ENCODE assay signal across 35 cellular contexts in the genomic region with DNA sequence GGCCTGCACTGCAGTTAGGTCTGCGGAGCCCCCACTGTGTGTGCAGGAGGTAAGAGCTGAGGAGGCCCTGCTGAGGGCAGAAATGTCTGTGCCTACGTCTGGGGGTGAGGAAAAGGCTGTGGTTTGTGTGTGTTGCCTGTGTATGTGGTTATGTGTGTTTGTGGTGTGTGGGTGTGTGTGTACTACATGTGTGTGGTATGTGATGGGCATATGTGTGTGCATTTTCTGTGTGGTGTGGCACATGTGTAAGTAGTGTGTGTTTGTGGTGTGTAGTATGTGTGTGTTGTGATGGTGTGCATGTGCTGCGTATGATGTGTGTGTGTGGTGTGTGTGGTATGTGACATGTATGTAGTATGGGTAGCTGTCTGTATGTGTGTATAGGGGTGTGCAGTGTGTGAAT. TPM values are rescaled to one million over a fixed set of nuclear protein-coding genes. Genes with fewer than 3 reads are reported as not detected.
"Had no signal": no experiment of that assay in that cellular context is flagged by ENCODE, and none has a peak within 500 bp of the region (broad histone marks: within the 10 kb centered on the region; RNA-seq: fewer than 3 reads in every experiment).

No MANE protein-coding gene starts in this region.

- H3K27ac ChIP-seq: coronary artery, esophagus muscularis mucosa, foreskin keratinocyte, gastroesophageal sphincter, heart right ventricle, lower lobe of right lung, neutrophil, parathyroid adenoma, stomach, tibial artery, upper lobe of left lung had no signal

- DNase-seq: dermis blood vessel endothelial cell; effector memory CD4-positive, alpha-beta T cell; foreskin keratinocyte; glutamatergic neuron; heart right ventricle; hippocampal formation; immature natural killer cell; islet precursor cell; kidney glomerular epithelial cell; left ventricle myocardium superior; stimulated activated CD4-positive, alpha-beta T cell treated with anti-CD3 and anti-CD28 coated beads, Interleukin-12 subunit alpha, Interleukin-12 subunit beta, amount 100 ng/mL, for 4 hours; stimulated activated CD4-positive, alpha-beta T cell treated with anti-CD3 and anti-CD28 coated beads, Interleukin-1b, Interleukin-23, amount 100 ng/mL, for 48 hours; stimulated activated CD4-positive, alpha-beta T cell treated with anti-CD3 and anti-CD28 coated beads, Interleukin-4, amount 100 ng/mL, for 1 hour; stimulated activated naive CD4-positive, alpha-beta T cell treated with Interleukin-2 at 50 U/mL for 16 hours; stomach; tibial artery; upper lobe of left lung had no signal

- H3K4me3 ChIP-seq: coronary artery, esophagus muscularis mucosa, gastroesophageal sphincter, heart right ventricle, lower lobe of right lung, smooth muscle cell, stomach, tibial artery, upper lobe of left lung had no signal

- H3K9me3 ChIP-seq: neutrophil had no signal

- H3K4me3 Mint-ChIP-seq: immature natural killer cell; stimulated activated effector memory CD8-positive, alpha-beta T cell treated with anti-CD3 and anti-CD28 coated beads, Interleukin-12 subunit alpha, Interleukin-12 subunit beta, amount 100 ng/mL, for 72 hours had no signal

- H3K4me1 ChIP-seq: esophagus muscularis mucosa, foreskin keratinocyte, gastroesophageal sphincter, heart right ventricle, lower lobe of right lung, parathyroid adenoma, stomach, tibial artery, upper lobe of left lung had no signal

- H3K36me3 Mint-ChIP-seq: stimulated activated effector memory CD8-positive, alpha-beta T cell treated with anti-CD3 and anti-CD28 coated beads, Interleukin-12 subunit alpha, Interleukin-12 subunit beta, amount 100 ng/mL, for 72 hours had no signal

- H3K4me1 Mint-ChIP-seq: immature natural killer cell had no signal

- ATAC-seq: foreskin keratinocyte; gastroesophageal sphincter; left ventricle myocardium superior; lower lobe of right lung; sciatic nerve; stimulated activated effector memory CD8-positive, alpha-beta T cell treated with anti-CD3 and anti-CD28 coated beads, Interleukin-12 subunit alpha, Interleukin-12 subunit beta, amount 100 ng/mL, for 72 hours had no signal

- H3K27ac Mint-ChIP-seq: progenitor cell of endocrine pancreas; stimulated activated effector memory CD8-positive, alpha-beta T cell treated with anti-CD3 and anti-CD28 coated beads, Interleukin-12 subunit alpha, Interleukin-12 subunit beta, amount 100 ng/mL, for 72 hours had no signal

- H3K36me3 ChIP-seq: esophagus muscularis mucosa, gastroesophageal sphincter, heart right ventricle, lower lobe of right lung, neutrophil, stomach, tibial artery, upper lobe of left lung had no signal

RNA-seq across cellular contexts. Expression of gene ANXA8, which starts 36.2 kb away (rescaled TPM):
- total RNA-seq: dermis blood vessel endothelial cell, endothelial cell of umbilical vein, esophagus muscularis mucosa, fibroblast of lung, mesenteric fat pad, myocyte, progenitor cell of endocrine pancreas, temporal lobe had no signal
- polyA plus RNA-seq: endothelial cell of umbilical vein had no signal

RNA-seq across cellular contexts. Expression of gene FAM25G, which starts 43.8 kb away (rescaled TPM):
- total RNA-seq: dermis blood vessel endothelial cell, endothelial cell of umbilical vein, epithelial cell of proximal tubule, esophagus muscularis mucosa, fibroblast of lung, gastroesophageal sphincter, heart right ventricle, left ventricle myocardium superior, lower lobe of right lung, mesenteric fat pad, myocyte, omental fat pad, progenitor cell of endocrine pancreas, sciatic nerve, smooth muscle cell, stomach, subcutaneous adipose tissue, temporal lobe, upper lobe of left lung had no signal
- polyA plus RNA-seq: endothelial cell of umbilical vein, fibroblast of lung, heart right ventricle, immature natural killer cell, smooth muscle cell, stomach had no signal
